In the genomic region with DNA sequence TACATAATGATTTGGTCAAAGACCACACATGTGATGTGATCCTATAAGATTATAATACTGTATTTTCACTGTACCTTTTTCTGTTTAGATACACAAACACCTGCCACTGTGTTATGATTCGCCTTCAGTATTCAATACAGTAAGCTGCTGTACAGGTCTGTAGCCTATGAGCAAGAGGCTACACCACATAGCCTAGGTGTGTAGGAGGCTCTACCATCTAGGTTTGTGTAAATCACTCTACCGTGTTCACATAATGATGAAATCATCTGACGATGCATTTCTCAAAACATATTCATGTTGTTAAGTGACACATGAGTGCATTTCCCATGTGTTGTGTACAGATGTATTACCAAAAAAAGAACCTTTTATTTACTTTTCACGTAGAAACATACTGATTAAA, we compare ENCODE assay signal across 18 cellular contexts.
DNase-seq lines count a peak whose midpoint lies in the region; ATAC-seq, FAIRE-seq and TF ChIP-seq lines count a peak whose summit lies in the region.
"Had no signal": no experiment of that assay in that cellular context is flagged by ENCODE, and none has a peak within 500 bp of the region (broad histone marks: within the 10 kb centered on the region; RNA-seq: fewer than 3 reads in every experiment).

No MANE protein-coding gene starts in this region.

- no TSS peak for BruUV-seq in MCF 10A (replicated peaks; lab: Mats Ljungman, UMichigan)

- H2AFZ ChIP-seq in keratinocyte (ENCODE audit: control insufficient read depth, low read length) = no peak overlapping the region
- H2AFZ ChIP-seq: GM23338 had no signal

- H3K9me3 ChIP-seq in breast epithelium (no peaks in the 10 kb centered on the region), keratinocyte (ENCODE audit: control insufficient read depth, low read depth, low read length) (no peaks in the 10 kb centered on the region)
- H3K9me3 ChIP-seq: BLaER1 treated with 17β-estradiol and CSF1 and Interleukin-3, amounts not matched to agents 10 nM and 100 nM had no signal

- H3K9me3 Mint-ChIP-seq in MCF 10A (ENCODE audit: unreplicated experiment) = no peaks in the 10 kb centered on the region
- no peaks in the 10 kb centered on the region for H3K9me3 Mint-ChIP-seq in HFFc6
- H3K9me3 Mint-ChIP-seq: GM23338, H9 had no signal

- dilution Hi-C loops in keratinocyte (cut with MboI; ENCODE audit: extremely low pct_ligation_motif_present, low sequenced_read_pairs) = no loop called here

- H3K4me1 Mint-ChIP-seq in MCF 10A (ENCODE audit: insufficient read depth, unreplicated experiment) (peaks cover 42% of the 10 kb centered on the region), HFFc6 (ENCODE audit: low read depth) (peaks cover 28% of the 10 kb centered on the region)
- H3K4me1 Mint-ChIP-seq: CD4-positive, CD25-positive, alpha-beta regulatory T cell had no signal

- TF ChIP-seq CTCF in MCF 10A (IDR thresholded peaks at IDR 0.05; ENCODE audit: unreplicated experiment) (no peak), breast epithelium (IDR thresholded peaks at IDR 0.05) (no peak), keratinocyte (optimal IDR thresholded peaks at IDR 0.05 in 1 of 3, IDR thresholded peaks at IDR 0.05 in 1 of 3, conservative IDR thresholded peaks at IDR 0.05 in 1 of 3; ENCODE audit: extremely low read depth in 1 of 3, insufficient read depth in 2 of 3, low read length in 3 of 3) (no peak), HFFc6 (IDR thresholded peaks at IDR 0.05) (no peak)

- peak; percentile 81 for FAIRE-seq in keratinocyte (lab: Jason Lieb, UNC)
- FAIRE-seq: GM18507, HepG2, HTR-8/SVneo had no signal

- no peaks in the 10 kb centered on the region for H3K79me2 ChIP-seq in keratinocyte (ENCODE audit: control insufficient read depth, insufficient read depth, low read length)

- H3K36me3 ChIP-seq in breast epithelium (no peaks in the 10 kb centered on the region), keratinocyte (ENCODE audit: control insufficient read depth in 2 of 2, extremely low read depth in 1 of 2, insufficient read depth in 2 of 2, low read length in 2 of 2) (peaks cover 0 to 7% of the 10 kb centered on the region in 2 experiments)

- peaks cover 29% of the 10 kb centered on the region for H3K36me3 Mint-ChIP-seq in MCF 10A (ENCODE audit: insufficient read depth, unreplicated experiment)
- peaks cover 49% of the 10 kb centered on the region for H3K36me3 Mint-ChIP-seq in HFFc6 (ENCODE audit: low read depth)

- no peaks in the 10 kb centered on the region for H4K20me1 ChIP-seq in keratinocyte (ENCODE audit: control insufficient read depth, extremely low read depth, insufficient read depth, low read length)
- H4K20me1 ChIP-seq: BLaER1 treated with 17β-estradiol and CSF1 and Interleukin-3, amounts not matched to agents 10 nM and 100 nM had no signal

- no peak overlapping the region for H3K27ac ChIP-seq in breast epithelium
- H3K27ac ChIP-seq in epithelial cell of prostate = peak overlapping the region; percentile 92
- peak overlapping the region; percentile 96 for H3K27ac ChIP-seq in keratinocyte (ENCODE audit: control insufficient read depth, insufficient read depth, low read length)
- H3K27ac ChIP-seq: BLaER1 treated with 17β-estradiol and CSF1 and Interleukin-3, amounts not matched to agents 10 nM and 100 nM had no signal

- POLR2A ChIA-PET in MCF 10A (lab: Yijun Ruan, JAX) = interaction anchor here (0.6 to 1.7 kb wide), 9 partner anchors 11 to 859 kb away, joined by 3 to 8 read pairs (median 5); partner anchors contain the start of gene USP40

- peak overlapping the region; percentile 73 for H3K4me2 ChIP-seq in keratinocyte (ENCODE audit: control insufficient read depth, extremely low read depth, insufficient read depth, low read depth, low read length)
- H3K4me2 ChIP-seq: BLaER1 treated with 17β-estradiol and CSF1 and Interleukin-3, amounts not matched to agents 10 nM and 100 nM; GM23338 had no signal

- H3K4me1 ChIP-seq in breast epithelium (peaks cover 0 to 2% of the 10 kb centered on the region in 2 donors), keratinocyte (ENCODE audit: control insufficient read depth, extremely low read depth, insufficient read depth, low read length) (peaks cover 66% of the 10 kb centered on the region)
- H3K4me1 ChIP-seq: BLaER1 treated with 17β-estradiol and CSF1 and Interleukin-3, amounts not matched to agents 10 nM and 100 nM had no signal

- no peak for ATAC-seq in HG03521 (IDR thresholded peaks at IDR 0.05; ENCODE audit: unreplicated experiment)
- ATAC-seq: GM23338, HepG2 had no signal

- H3K27me3 Mint-ChIP-seq in MCF 10A (ENCODE audit: insufficient read depth, unreplicated experiment) (no peaks in the 10 kb centered on the region), HFFc6 (ENCODE audit: insufficient read depth) (peaks cover 5% of the 10 kb centered on the region; the same call in 1 of the 2 replicates)
- H3K27me3 Mint-ChIP-seq: CD4-positive, CD25-positive, alpha-beta regulatory T cell had no signal

- H3K27ac Mint-ChIP-seq in MCF 10A (ENCODE audit: low read depth, unreplicated experiment) (peak overlapping the region; percentile 97), HFFc6 (no peak overlapping the region)
- H3K27ac Mint-ChIP-seq: CD4-positive, CD25-positive, alpha-beta regulatory T cell; GM23338; H9 had no signal

- CTCF ChIA-PET in MCF 10A (lab: Yijun Ruan, JAX) = interaction anchor here (0.8 kb wide), 1 partner anchor 442 kb away, joined by 4 read pairs; no protein-coding TSS in a partner anchor

- no peak for TF ChIP-seq POLR2A in breast epithelium (IDR thresholded peaks at IDR 0.05)

- H3K9me1 ChIP-seq in keratinocyte (ENCODE audit: control insufficient read depth, extremely low read depth, insufficient read depth, low read length) = no peaks in the 10 kb centered on the region

- H3K9ac ChIP-seq in keratinocyte (ENCODE audit: control insufficient read depth, extremely low read depth, insufficient read depth, low read length) = peak overlapping the region; percentile 61
- H3K9ac ChIP-seq: BLaER1 treated with 17β-estradiol and CSF1 and Interleukin-3, amounts not matched to agents 10 nM and 100 nM had no signal

- no peaks in the 10 kb centered on the region for H3K27me3 ChIP-seq in breast epithelium
- no peaks in the 10 kb centered on the region for H3K27me3 ChIP-seq in keratinocyte (ENCODE audit: control insufficient read depth, extremely low read depth, insufficient read depth, low read length)
- H3K27me3 ChIP-seq: BLaER1 treated with 17β-estradiol and CSF1 and Interleukin-3, amounts not matched to agents 10 nM and 100 nM had no signal

- intact Hi-C loops in MCF 10A (cut with micrococcal nuclease) = loop anchor here (10.0 kb wide), 1 partner anchor 63 kb away; no protein-coding TSS in a partner anchor
- intact Hi-C loops in breast epithelium (cut with DNase I; ENCODE audit: low total_unique reads) = no loop called here

- peak; percentile 47 for DNase-seq in MCF 10A (ENCODE audit: unreplicated experiment)
- DNase-seq in breast epithelium (ENCODE audit: low spot score in 2 of 2) = no peak
- DNase-seq in epithelial cell of prostate (ENCODE audit: low read depth, low spot score) = peak; percentile 92
- DNase-seq in keratinocyte (ENCODE audit: low read depth, low spot score) = no peak
- no peak for DNase-seq in HFFc6
- DNase-seq in nucleus accumbens (lab: John Stamatoyannopoulos, UW) = no peak
- no peak for DNase-seq in NCI-H510A (lab: John Stamatoyannopoulos, UW)
- DNase-seq: 8988T; ACHN; CD4-positive, CD25-positive, alpha-beta regulatory T cell; DMS53; H9 had no signal

- H3K4me3 Mint-ChIP-seq in MCF 10A (ENCODE audit: unreplicated experiment) (no peak overlapping the region), HFFc6 (no peak overlapping the region)
- H3K4me3 Mint-ChIP-seq: CD4-positive, CD25-positive, alpha-beta regulatory T cell; GM23338; H9 had no signal

- H3K4me3 ChIP-seq in breast epithelium (no peak overlapping the region), keratinocyte (ENCODE audit: control insufficient read depth in 2 of 3, extremely low read depth in 1 of 3, insufficient read depth in 2 of 3, low read depth in 1 of 3, low read length in 3 of 3) (no peak overlapping the region)
- H3K4me3 ChIP-seq: BLaER1 treated with 17β-estradiol and CSF1 and Interleukin-3, amounts not matched to agents 10 nM and 100 nM; GM23338 had no signal

Comparison
In these comparisons a context has a peak if more than half of its experiments do, and no peak if none do; other contexts are left out.
1. DNase-seq: peak in MCF 10A (single experiment) and epithelial cell of prostate (single experiment); none in breast epithelium (0 of 2), keratinocyte (single experiment), HFFc6 (single experiment), nucleus accumbens (0 of 56) and NCI-H510A (single experiment).
2. H3K27ac ChIP-seq: peak in epithelial cell of prostate (single experiment) and keratinocyte (single experiment); none in breast epithelium (0 of 2).